ENCODE assay signal across 20 cellular contexts in the genomic region with DNA sequence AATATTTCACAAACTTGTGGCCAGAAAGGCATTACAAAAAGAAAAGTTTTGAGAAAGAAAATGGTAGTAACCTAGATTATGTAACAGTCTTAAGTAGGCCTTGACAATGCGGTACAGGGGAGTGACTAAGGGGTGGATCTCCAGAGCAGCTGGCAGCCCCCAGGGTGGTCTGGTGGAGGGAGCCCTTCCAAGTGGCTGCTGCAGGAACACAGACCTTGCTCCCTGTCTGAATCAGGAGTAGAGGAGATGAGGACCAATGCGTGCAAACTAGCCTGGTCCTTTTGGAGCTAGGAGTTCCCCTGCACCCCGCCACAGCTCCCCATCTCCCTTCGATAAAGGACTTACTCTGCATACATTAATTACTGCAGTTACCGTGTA.
DNase-seq lines count a peak whose midpoint lies in the region; ATAC-seq, FAIRE-seq and TF ChIP-seq lines count a peak whose summit lies in the region.
"Had no signal": no experiment of that assay in that cellular context is flagged by ENCODE, and none has a peak within 500 bp of the region (broad histone marks: within the 10 kb centered on the region; RNA-seq: fewer than 3 reads in every experiment).

No MANE protein-coding gene starts in this region.

- H3K4me1 Mint-ChIP-seq in activated naive CD4-positive, alpha-beta T cell treated with anti-CD3 and anti-CD28 coated beads, Interleukin-2, amount 10 ng/mL, durations not matched to agents 7 days and 5 days, result no peaks in the 10 kb centered on the region
- H3K4me1 Mint-ChIP-seq in neural progenitor cell, result peaks cover 31% of the 10 kb centered on the region
- H3K4me1 Mint-ChIP-seq: activated naive CD4-positive, alpha-beta T cell treated with anti-CD3 and anti-CD28 coated beads, Interleukin-2, amount 50 U/mL, for 24 hours had no signal

- POLR2A ChIA-PET in K562 (lab: Yijun Ruan, JAX), result interaction anchor here (0.6 to 1.2 kb wide), 4 partner anchors 10 to 219 kb away, joined by 3 to 6 read pairs (median 4); no protein-coding TSS in a partner anchor

- no peak overlapping the region for H3K4me3 ChIP-seq in K562
- no peak overlapping the region for H3K4me3 ChIP-seq in neural progenitor cell
- H3K4me3 ChIP-seq: body of pancreas had no signal

- H3K9me1 ChIP-seq in K562 (ENCODE audit: control insufficient read depth, insufficient read depth, low read length), result no peaks in the 10 kb centered on the region

- H3K27me3 ChIP-seq in K562 (ENCODE audit: control insufficient read depth in 2 of 2, insufficient read depth in 2 of 2, low read length in 2 of 2), result no peaks in the 10 kb centered on the region
- H3K27me3 ChIP-seq in neural progenitor cell, result no peaks in the 10 kb centered on the region
- H3K27me3 ChIP-seq: body of pancreas had no signal

- H3K4me3 Mint-ChIP-seq in activated naive CD4-positive, alpha-beta T cell treated with anti-CD3 and anti-CD28 coated beads, Interleukin-2, amount 10 ng/mL, durations not matched to agents 7 days and 5 days, result no peak overlapping the region
- no peak overlapping the region for H3K4me3 Mint-ChIP-seq in neural progenitor cell
- H3K4me3 Mint-ChIP-seq: activated naive CD4-positive, alpha-beta T cell treated with anti-CD3 and anti-CD28 coated beads, Interleukin-2, amount 50 U/mL, for 24 hours; dendritic cell treated with granulocyte-macrophage colony-stimulating factor and Interleukin-4, amounts not matched to agents 40 ng/mL and 50 ng/mL, for 4 days; H9 had no signal

- no peaks in the 10 kb centered on the region for H3K36me3 Mint-ChIP-seq in activated naive CD4-positive, alpha-beta T cell treated with anti-CD3 and anti-CD28 coated beads, Interleukin-2, amount 10 ng/mL, durations not matched to agents 7 days and 5 days
- no peaks in the 10 kb centered on the region for H3K36me3 Mint-ChIP-seq in neural progenitor cell
- H3K36me3 Mint-ChIP-seq: activated naive CD4-positive, alpha-beta T cell treated with anti-CD3 and anti-CD28 coated beads, Interleukin-2, amount 50 U/mL, for 24 hours had no signal

- intact Hi-C loops in K562 (cut with micrococcal nuclease), result loop anchor here (2.0 kb wide), 1 partner anchor 223 kb away; no protein-coding TSS in a partner anchor

- TF ChIP-seq POLR2A in K562 (conservative IDR thresholded peaks at IDR 0.05), result no peak

- peak overlapping the region; percentile 50 for H2AFZ ChIP-seq in K562 (ENCODE audit: low read depth, low read length)
- no peak overlapping the region for H2AFZ ChIP-seq in neural progenitor cell (replicated peaks)

- no peaks in the 10 kb centered on the region for H3F3A ChIP-seq in neural progenitor cell (ENCODE audit: low read depth)

- no peaks in the 10 kb centered on the region for H3K9me3 ChIP-seq in K562 (replicated peaks; ENCODE audit: control insufficient read depth, insufficient read depth, low read depth, low read length)
- H3K9me3 ChIP-seq in neural progenitor cell (ENCODE audit: low read depth), result no peaks in the 10 kb centered on the region
- H3K9me3 ChIP-seq: body of pancreas, Caco-2 had no signal

- no peak for TF ChIP-seq CTCF in K562 (IDR thresholded peaks at IDR 0.05 in 2 of 3, conservative IDR thresholded peaks at IDR 0.05 in 1 of 3; ENCODE audit: insufficient read depth in 2 of 3, low read depth in 1 of 3, low read length in 3 of 3)
- no peak for TF ChIP-seq CTCF in neural progenitor cell (IDR thresholded peaks at IDR 0.05)

- CTCF ChIA-PET in activated naive CD4-positive, alpha-beta T cell treated with anti-CD3 and anti-CD28 coated beads, Interleukin-2, amount 10 ng/mL, durations not matched to agents 7 days and 5 days (lab: Charles Lee), result no interaction called here
- CTCF ChIA-PET in K562 (lab: Yijun Ruan, JAX; ENCODE audit: low intra/inter-chr PET ratio), result no interaction called here

- H3K4me1 ChIP-seq in K562 (replicated peaks in 1 of 2; ENCODE audit: control insufficient read depth in 2 of 2, insufficient read depth in 2 of 2, low read length in 2 of 2) (peaks cover 3 to 37% of the 10 kb centered on the region in 2 experiments; a peak in 4 of 5 replicates), neural progenitor cell (peaks cover 25% of the 10 kb centered on the region)
- H3K4me1 ChIP-seq: body of pancreas had no signal

- TF ChIP-seq RAD21 in K562 (CRISPR knock-in tag; conservative IDR thresholded peaks at IDR 0.05 in 1 of 2, IDR thresholded peaks at IDR 0.05 in 1 of 2), result no peak

- in situ Hi-C loops in K562 (cut with MboI), result no loop called here

- TF ChIP-seq EP300 in K562 (IDR thresholded peaks at IDR 0.05; ENCODE audit: low read length), result no peak

- peak; percentile 21 for DNase-seq in activated naive CD4-positive, alpha-beta T cell treated with Interleukin-2 at 50 U/mL for 16 hours
- DNase-seq in activated naive CD4-positive, alpha-beta T cell treated with anti-CD3 and anti-CD28 coated beads, Interleukin-2, amount 10 ng/mL, durations not matched to agents 7 days and 5 days, result no peak
- peak; percentile 56 for DNase-seq in NCI-H69 (lab: John Stamatoyannopoulos, UW)
- peak; percentile 29 to 57 (median 38) for DNase-seq in K562 (ENCODE audit: extremely low read depth in 1 of 4, low spot score in 3 of 4)
- peak; percentile 28 for DNase-seq in neural progenitor cell (ENCODE audit: low spot score)
- DNase-seq in SW480 (ENCODE audit: low spot score), result no peak
- DNase-seq in NCI-H1092 (lab: John Stamatoyannopoulos, UW), result no peak
- DNase-seq: body of pancreas; Caco-2; EL; H9; left colon; NCI-H187; NK-92 treated with Interleukin-12 subunit alpha and Interleukin-12 subunit beta, amount 100 ng/mL, for 24 hours; right cardiac atrium had no signal

- ATAC-seq in K562 (peak; percentile 79), GM19035 (IDR thresholded peaks at IDR 0.05; ENCODE audit: unreplicated experiment) (no peak)
- ATAC-seq: body of pancreas, left colon had no signal

- peak overlapping the region; percentile 75 for H3K27ac ChIP-seq in K562 (ENCODE audit: extremely low read depth, low read depth, low read length)
- no peak overlapping the region for H3K27ac ChIP-seq in neural progenitor cell
- H3K27ac ChIP-seq: body of pancreas, epithelial cell of prostate had no signal

- H4K20me1 ChIP-seq in K562 (replicated peaks; ENCODE audit: control insufficient read depth, insufficient read depth, low read length) (no peaks in the 10 kb centered on the region), neural progenitor cell (ENCODE audit: low read depth) (no peaks in the 10 kb centered on the region)

- H3K9ac ChIP-seq in K562 (ENCODE audit: insufficient read depth in 1 of 2, low read depth in 2 of 2, low read length in 2 of 2) (peak overlapping the region in 1 of 2 experiments; percentile 57; a peak in 3 of 4 replicates), neural progenitor cell (no peak overlapping the region)

- no peaks in the 10 kb centered on the region for H3K9me3 Mint-ChIP-seq in activated naive CD4-positive, alpha-beta T cell treated with anti-CD3 and anti-CD28 coated beads, Interleukin-2, amount 10 ng/mL, durations not matched to agents 7 days and 5 days
- H3K9me3 Mint-ChIP-seq in neural progenitor cell, result no peaks in the 10 kb centered on the region
- H3K9me3 Mint-ChIP-seq: activated naive CD4-positive, alpha-beta T cell treated with anti-CD3 and anti-CD28 coated beads, Interleukin-2, amount 50 U/mL, for 24 hours; dendritic cell treated with granulocyte-macrophage colony-stimulating factor and Interleukin-4, amounts not matched to agents 40 ng/mL and 50 ng/mL, for 4 days; H9 had no signal

- no TSS peak for BruUV-seq in K562 (replicated peaks; lab: Mats Ljungman, UMichigan)

- H3K27ac Mint-ChIP-seq in activated naive CD4-positive, alpha-beta T cell treated with anti-CD3 and anti-CD28 coated beads, Interleukin-2, amount 10 ng/mL, durations not matched to agents 7 days and 5 days, result no peak overlapping the region
- no peak overlapping the region for H3K27ac Mint-ChIP-seq in neural progenitor cell
- H3K27ac Mint-ChIP-seq: activated naive CD4-positive, alpha-beta T cell treated with anti-CD3 and anti-CD28 coated beads, Interleukin-2, amount 50 U/mL, for 24 hours; dendritic cell treated with granulocyte-macrophage colony-stimulating factor and Interleukin-4, amounts not matched to agents 40 ng/mL and 50 ng/mL, for 4 days; H9 had no signal

- 8% methylated on average over 5 of the region's 5 CpGs for WGBS in K562 (ENCODE audit: insufficient coverage, low coverage, missing lambda C conversion rate)

- H3K36me3 ChIP-seq in K562 (ENCODE audit: control insufficient read depth, insufficient read depth, low read length) (no peaks in the 10 kb centered on the region; the same call in 1 of the 3 replicates), neural progenitor cell (no peaks in the 10 kb centered on the region)

- peak; percentile 11 for FAIRE-seq in K562 (lab: Jason Lieb, UNC)
- FAIRE-seq: GM19239 had no signal

- H3K27me3 Mint-ChIP-seq in activated naive CD4-positive, alpha-beta T cell treated with anti-CD3 and anti-CD28 coated beads, Interleukin-2, amount 10 ng/mL, durations not matched to agents 7 days and 5 days, result no peaks in the 10 kb centered on the region
- H3K27me3 Mint-ChIP-seq in neural progenitor cell (ENCODE audit: insufficient read depth, low read depth), result peaks cover 4% of the 10 kb centered on the region
- H3K27me3 Mint-ChIP-seq: activated naive CD4-positive, alpha-beta T cell treated with anti-CD3 and anti-CD28 coated beads, Interleukin-2, amount 50 U/mL, for 24 hours; dendritic cell treated with granulocyte-macrophage colony-stimulating factor and Interleukin-4, amounts not matched to agents 40 ng/mL and 50 ng/mL, for 4 days had no signal

- H3K4me2 ChIP-seq in K562 (ENCODE audit: insufficient read depth, low read length), result peak overlapping the region; percentile 80
- no peak overlapping the region for H3K4me2 ChIP-seq in neural progenitor cell

- peaks cover 65% of the 10 kb centered on the region for H3K79me2 ChIP-seq in K562 (ENCODE audit: control insufficient read depth, insufficient read depth, low read length)
- no peaks in the 10 kb centered on the region for H3K79me2 ChIP-seq in neural progenitor cell (ENCODE audit: low read depth)

TF ChIP-seq in K562, 482 proteins besides CTCF, POLR2A, EP300 and RAD21 (continues in another document):
- TF ChIP-seq BRD4 (IDR thresholded peaks at IDR 0.05) (0 out of 2 replicates have a peak, but pooled peaks have one; percentile 14), FOXK2 (conservative IDR thresholded peaks at IDR 0.05 in 1 of 2, IDR thresholded peaks at IDR 0.05 in 1 of 2; ENCODE audit: low read depth in 2 of 2) (0 out of 4 replicates have a peak, but pooled peaks of 1 of the 2 experiments have one; percentile 4)
- TF ChIP-seq, protein P1, sequence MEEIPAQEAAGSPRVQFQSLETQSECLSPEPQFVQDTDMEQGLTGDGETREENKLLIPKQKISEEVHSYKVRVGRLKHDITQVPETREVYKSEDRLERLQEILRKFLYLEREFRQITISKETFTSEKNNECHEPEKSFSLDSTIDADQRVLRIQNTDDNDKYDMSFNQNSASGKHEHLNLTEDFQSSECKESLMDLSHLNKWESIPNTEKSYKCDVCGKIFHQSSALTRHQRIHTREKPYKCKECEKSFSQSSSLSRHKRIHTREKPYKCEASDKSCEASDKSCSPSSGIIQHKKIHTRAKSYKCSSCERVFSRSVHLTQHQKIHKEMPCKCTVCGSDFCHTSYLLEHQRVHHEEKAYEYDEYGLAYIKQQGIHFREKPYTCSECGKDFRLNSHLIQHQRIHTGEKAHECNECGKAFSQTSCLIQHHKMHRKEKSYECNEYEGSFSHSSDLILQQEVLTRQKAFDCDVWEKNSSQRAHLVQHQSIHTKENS (CRISPR knock-in tag; IDR thresholded peaks at IDR 0.05), result no peak

Comparison
In these comparisons a context has a peak if more than half of its experiments do, and no peak if none do; other contexts are left out.
1. DNase-seq: peak in activated naive CD4-positive, alpha-beta T cell treated with Interleukin-2 at 50 U/mL for 16 hours (single experiment), NCI-H69 (single experiment), K562 (4 of 4) and neural progenitor cell (single experiment); none in activated naive CD4-positive, alpha-beta T cell treated with anti-CD3 and anti-CD28 coated beads, Interleukin-2, amount 10 ng/mL, durations not matched to agents 7 days and 5 days (single experiment), SW480 (single experiment) and NCI-H1092 (single experiment).